23 cellular contexts compared by ENCODE assay signal in the genomic region with DNA sequence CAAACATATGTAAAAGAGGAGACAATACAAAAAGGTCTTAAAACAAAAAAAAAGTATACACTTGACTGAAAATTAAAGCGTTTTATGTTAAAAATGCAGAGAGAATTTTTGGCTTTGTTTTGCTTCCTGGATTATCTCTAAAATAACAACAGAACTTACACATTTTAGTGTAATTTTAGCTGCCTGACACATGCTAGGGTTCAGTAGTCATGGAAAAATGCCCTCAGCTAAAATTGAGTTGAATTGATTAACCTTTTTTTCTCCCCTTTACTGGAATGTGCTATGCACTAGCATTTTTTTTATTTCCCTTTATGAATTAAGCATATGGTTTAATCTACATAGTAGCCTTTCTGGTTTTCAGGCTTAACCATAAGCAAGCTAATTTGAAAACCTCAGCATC.
"Had no signal": no experiment of that assay in that cellular context is flagged by ENCODE, and none has a peak within 500 bp of the region (broad histone marks: within the 10 kb centered on the region; RNA-seq: fewer than 3 reads in every experiment).

No MANE protein-coding gene starts in this region.

- H3K9me3 Mint-ChIP-seq: activated B cell treated with CpG ODN at 0.5 μM for 24 hours; activated CD8-positive, alpha-beta T cell treated with anti-CD3 and anti-CD28 coated beads for 36 hours; activated naive CD4-positive, alpha-beta T cell treated with anti-CD3 and anti-CD28 coated beads, Interleukin-2, amount 50 U/mL, for 72 hours; activated T-cell treated with anti-CD3 and anti-CD28 coated beads, Interleukin-2, amount 50 U/mL, for 72 hours; naive B cell; stimulated activated naive B cell treated with anti-CD40 and anti-IgM and Interleukin-4, amounts not matched to agents 10 μg/mL and 1 μg/mL and 100 μg/mL, for 72 hours; T-helper 2 cell treated with Interferon-gamma antibody and Interleukin-4, amounts not matched to agents 5 μg/mL and 100 μg/mL, for 36 hours had no signal

- H3K4me1 Mint-ChIP-seq: activated B cell treated with CpG ODN at 0.5 μM for 24 hours, naive B cell had no signal

- H3K4me3 Mint-ChIP-seq: activated B cell treated with CpG ODN at 0.5 μM for 24 hours; activated CD8-positive, alpha-beta T cell treated with anti-CD3 and anti-CD28 coated beads for 36 hours; activated T-cell treated with anti-CD3 and anti-CD28 coated beads, Interleukin-2, amount 50 U/mL, for 72 hours; naive B cell; stimulated activated naive B cell treated with anti-CD40 and anti-IgM and Interleukin-4, amounts not matched to agents 10 μg/mL and 1 μg/mL and 100 μg/mL, for 72 hours; T-helper 2 cell treated with Interferon-gamma antibody and Interleukin-4, amounts not matched to agents 5 μg/mL and 100 μg/mL, for 36 hours had no signal

- FAIRE-seq: colon, islet of Langerhans had no signal

- H3K27me3 Mint-ChIP-seq: activated B cell treated with CpG ODN at 0.5 μM for 24 hours; activated CD8-positive, alpha-beta T cell treated with anti-CD3 and anti-CD28 coated beads for 36 hours; naive B cell; stimulated activated naive B cell treated with anti-CD40 and anti-IgM and Interleukin-4, amounts not matched to agents 10 μg/mL and 1 μg/mL and 100 μg/mL, for 72 hours had no signal

- H3K36me3 ChIP-seq: cardiac muscle cell, gastrocnemius medialis, thyroid gland had no signal

- H3K27ac Mint-ChIP-seq: activated B cell treated with CpG ODN at 0.5 μM for 24 hours; activated CD8-positive, alpha-beta T cell treated with anti-CD3 and anti-CD28 coated beads for 36 hours; activated naive CD4-positive, alpha-beta T cell treated with anti-CD3 and anti-CD28 coated beads, Interleukin-2, amount 50 U/mL, for 72 hours; activated T-cell treated with anti-CD3 and anti-CD28 coated beads, Interleukin-2, amount 50 U/mL, for 72 hours; naive B cell; stimulated activated naive B cell treated with anti-CD40 and anti-IgM and Interleukin-4, amounts not matched to agents 10 μg/mL and 1 μg/mL and 100 μg/mL, for 72 hours; T-helper 2 cell treated with Interferon-gamma antibody and Interleukin-4, amounts not matched to agents 5 μg/mL and 100 μg/mL, for 36 hours had no signal

- H3K27me3 ChIP-seq: cardiac muscle cell, esophagus squamous epithelium, gastrocnemius medialis, heart left ventricle, thyroid gland had no signal

- H3K9me3 ChIP-seq: esophagus squamous epithelium, gastrocnemius medialis, heart left ventricle, thyroid gland had no signal

- H3K27ac ChIP-seq: cardiac muscle cell, esophagus squamous epithelium, gastrocnemius medialis, heart left ventricle, thyroid gland had no signal

- H3K4me1 ChIP-seq: esophagus squamous epithelium, heart left ventricle had no signal

- DNase-seq: activated B cell treated with CpG ODN at 0.5 μM for 24 hours; activated CD4-positive, alpha-beta T cell treated with anti-CD3 and anti-CD28 coated beads for 48 hours; activated CD8-positive, alpha-beta T cell treated with anti-CD3 and anti-CD28 coated beads for 36 hours; activated gamma-delta T cell; activated T-cell treated with anti-CD3 and anti-CD28 coated beads, Interleukin-2, amount 50 U/mL, for 72 hours; amygdala; effector CD4-positive, alpha-beta T cell; esophagus squamous epithelium; gastrocnemius medialis; heart left ventricle; mammary epithelial cell; naive B cell; retina; stimulated activated CD4-positive, alpha-beta T cell treated with anti-CD3 and anti-CD28 coated beads, Interleukin-15, amount 100 ng/mL, for 24 hours; stimulated activated CD4-positive, alpha-beta T cell treated with anti-CD3 and anti-CD28 coated beads, Interleukin-4, amount 100 ng/mL, for 1 hour; stimulated activated naive B cell treated with anti-CD40 and anti-IgM and Interleukin-4, amounts not matched to agents 10 μg/mL and 1 μg/mL and 100 μg/mL, for 72 hours; thyroid gland had no signal

- ATAC-seq: activated CD8-positive, alpha-beta T cell treated with anti-CD3 and anti-CD28 coated beads for 36 hours; activated naive CD4-positive, alpha-beta T cell treated with anti-CD3 and anti-CD28 coated beads, Interleukin-2, amount 50 U/mL, for 72 hours; activated T-cell treated with anti-CD3 and anti-CD28 coated beads, Interleukin-2, amount 50 U/mL, for 72 hours; gastrocnemius medialis; heart left ventricle; left lobe of liver; stimulated activated naive B cell treated with anti-CD40 and anti-IgM and Interleukin-4, amounts not matched to agents 10 μg/mL and 1 μg/mL and 100 μg/mL, for 72 hours had no signal

- H3K4me3 ChIP-seq: cardiac muscle cell, esophagus squamous epithelium, gastrocnemius medialis, heart left ventricle, thyroid gland had no signal
